Comparison of ENCODE assay signal across 28 cellular contexts in genomic region chr3:194748229-194748628, GRCh38.
A peak's percentile ranks its signal among the peaks of the same experiment; 100 is the strongest.
DNase-seq lines count a peak whose midpoint lies in the region; ATAC-seq, FAIRE-seq and TF ChIP-seq lines count a peak whose summit lies in the region.
"Had no signal": no experiment of that assay in that cellular context is flagged by ENCODE, and none has a peak within 500 bp of the region (broad histone marks: within the 10 kb centered on the region; RNA-seq: fewer than 3 reads in every experiment).

No MANE protein-coding gene starts in this region.

- H3K56ac ChIP-seq in IMR-90 (ENCODE audit: extremely low read depth, insufficient read depth, low read length) (no peak overlapping the region), mesendoderm (ENCODE audit: low read length) (peak overlapping the region; percentile 10)

- H4K91ac ChIP-seq in IMR-90 (ENCODE audit: insufficient read depth, low read depth, low read length) = no peak overlapping the region

- no peak for FAIRE-seq in K562 (lab: Jason Lieb, UNC)
- FAIRE-seq: A549, GM12878 had no signal

- H3K23ac ChIP-seq in IMR-90 (ENCODE audit: low read depth, low read length) (no peak overlapping the region), mesendoderm (ENCODE audit: low read length) (peak overlapping the region; percentile 19)

- no peak overlapping the region for H4K5ac ChIP-seq in IMR-90 (ENCODE audit: low read depth, low read length)
- no peak overlapping the region for H4K5ac ChIP-seq in mesendoderm (ENCODE audit: low read length)

- in situ Hi-C loops in IMR-90 (cut with MboI; ENCODE audit: low sequenced_read_pairs) (no loop called here), K562 (cut with MboI) (no loop called here)

- H2BK15ac ChIP-seq in IMR-90 (ENCODE audit: low read depth, low read length) = no peak overlapping the region
- no peak overlapping the region for H2BK15ac ChIP-seq in mesendoderm (replicated peaks; ENCODE audit: low read depth)

- no peak overlapping the region for H3K4ac ChIP-seq in IMR-90 (ENCODE audit: low read depth, low read length)
- H3K4ac ChIP-seq in mesendoderm (ENCODE audit: low read depth, low read length) = no peak overlapping the region

- peak overlapping the region; percentile 43 for H2AFZ ChIP-seq in IMR-90 (replicated peaks; ENCODE audit: low read length, poor library complexity)
- no peak overlapping the region for H2AFZ ChIP-seq in K562 (ENCODE audit: low read depth, low read length)

- TF ChIP-seq POLR2A in IMR-90 (IDR thresholded peaks at IDR 0.05; ENCODE audit: low read depth, low read length) = no peak
- no peak for TF ChIP-seq POLR2A in K562 (conservative IDR thresholded peaks at IDR 0.05)
- no peak for TF ChIP-seq POLR2A in esophagus muscularis mucosa (IDR thresholded peaks at IDR 0.05; ENCODE audit: low read depth)

- H3K27ac ChIP-seq in IMR-90 (ENCODE audit: insufficient read depth, low read length) (no peak overlapping the region), K562 (ENCODE audit: extremely low read depth, low read depth, low read length) (no peak overlapping the region), mesendoderm (ENCODE audit: low read depth, low read length) (no peak overlapping the region), esophagus muscularis mucosa (replicated peaks in 1 of 4) (no peak overlapping the region)
- H3K27ac ChIP-seq: A549; BLaER1 treated with 17β-estradiol and CSF1 and Interleukin-3, amounts not matched to agents 10 nM and 100 nM; SJSA1 had no signal

- H2AK5ac ChIP-seq in IMR-90 (ENCODE audit: low read depth, low read length) = no peak overlapping the region
- no peak overlapping the region for H2AK5ac ChIP-seq in mesendoderm (ENCODE audit: low read length)

- no peak overlapping the region for H2BK20ac ChIP-seq in IMR-90 (ENCODE audit: low read depth, low read length)

- H3K9me3 ChIP-seq in IMR-90 (ENCODE audit: control insufficient read depth, insufficient read depth, low read length) (no peaks in the 10 kb centered on the region), K562 (replicated peaks; ENCODE audit: control insufficient read depth, insufficient read depth, low read depth, low read length) (no peaks in the 10 kb centered on the region), esophagus muscularis mucosa (no peaks in the 10 kb centered on the region)
- H3K9me3 ChIP-seq: A549, Caco-2, SJSA1 had no signal

- H2BK120ac ChIP-seq in IMR-90 (ENCODE audit: low read depth, low read length) (no peak overlapping the region), mesendoderm (ENCODE audit: low read depth, low read length) (no peak overlapping the region)

- H3K27me3 ChIP-seq in IMR-90 (ENCODE audit: control insufficient read depth, insufficient read depth, low read length) = peaks cover 55% of the 10 kb centered on the region
- peaks cover 44 to 75% of the 10 kb centered on the region in 2 experiments; a peak in 4 of 5 replicates for H3K27me3 ChIP-seq in K562 (ENCODE audit: control insufficient read depth in 2 of 2, insufficient read depth in 2 of 2, low read length in 2 of 2)
- no peaks in the 10 kb centered on the region for H3K27me3 ChIP-seq in mesendoderm (ENCODE audit: insufficient read depth, low read length, poor library complexity)
- H3K27me3 ChIP-seq in esophagus muscularis mucosa = peaks cover 0 to 7% (median 0%) of the 10 kb centered on the region in 4 donors
- H3K27me3 ChIP-seq: BLaER1 treated with 17β-estradiol and CSF1 and Interleukin-3, amounts not matched to agents 10 nM and 100 nM; SJSA1 had no signal

- H3K9ac ChIP-seq in IMR-90 (ENCODE audit: low read depth, low read length) (no peak overlapping the region), K562 (ENCODE audit: insufficient read depth in 1 of 2, low read depth in 2 of 2, low read length in 2 of 2) (no peak overlapping the region; a peak in 1 of 4 replicates), mesendoderm (ENCODE audit: low read length) (no peak overlapping the region)
- H3K9ac ChIP-seq: BLaER1 treated with 17β-estradiol and CSF1 and Interleukin-3, amounts not matched to agents 10 nM and 100 nM had no signal

- H3K14ac ChIP-seq in IMR-90 (replicated peaks; ENCODE audit: low read depth, low read length) = no peak overlapping the region

- 40% methylated on average over 14 of the region's 19 CpGs; no CpG with 5 or more reads in 1 of the 2 experiments for WGBS in IMR-90 (ENCODE audit: extremely low coverage in 2 of 2, insufficient read length in 1 of 2), 2 experiments
- WGBS in K562 (ENCODE audit: insufficient coverage, low coverage, missing lambda C conversion rate) = 0% methylated on average over 17 of the region's 19 CpGs
- no CpG with 5 or more reads among the region's 19 CpGs for WGBS in mesendoderm (ENCODE audit: extremely low coverage, insufficient coverage, low lambda C conversion rate)
- WGBS in esophagus muscularis mucosa = 92% methylated on average over 19 of the region's 19 CpGs

- DNase-seq in IMR-90 (no peak), K562 (ENCODE audit: extremely low read depth in 1 of 4, low spot score in 3 of 4) (no peak), mesendoderm (no peak), posterior vena cava (ENCODE audit: low spot score) (peak; percentile 51), osteocyte (ENCODE audit: extremely low spot score, unreplicated experiment) (no peak), type B pancreatic cell (ENCODE audit: extremely low spot score, unreplicated experiment) (no peak), esophagus muscularis mucosa (ENCODE audit: extremely low spot score) (no peak)
- DNase-seq: AML-193; Caco-2; CD8-positive, alpha-beta T cell; DMS 273 treated with DMSO at 0.1 percent for 48 hours; DMS79; EL; GDM1; H9; NCI-H1048; NCI-H1417; NCI-H1694; NCI-H2029 treated with DMSO at 0.1 percent for 48 hours; NCI-H446 treated with DMSO at 0.1 percent for 48 hours; NCI-H526 treated with DMSO at 0.1 percent for 48 hours; Right ventricle myocardium superior; RPMI8226 had no signal

- POLR2A ChIA-PET in IMR-90 (lab: Charles Lee; ENCODE audit: unreplicated experiment) (no interaction called here), K562 (lab: Yijun Ruan, JAX) (interaction anchor here (1.2 kb wide), 2 partner anchors 12 to 358 kb away, joined by 3 to 4 read pairs; no protein-coding TSS in a partner anchor)

- H3K27ac Mint-ChIP-seq in osteocyte (ENCODE audit: unreplicated experiment) (no peak overlapping the region), type B pancreatic cell (no peak overlapping the region)
- H3K27ac Mint-ChIP-seq: CD8-positive, alpha-beta T cell; IgD-negative memory B cell had no signal

- TF ChIP-seq CTCF in IMR-90 (conservative IDR thresholded peaks at IDR 0.05; ENCODE audit: low read depth, low read length) (no peak), K562 (IDR thresholded peaks at IDR 0.05 in 2 of 3, conservative IDR thresholded peaks at IDR 0.05 in 1 of 3; ENCODE audit: insufficient read depth in 2 of 3, low read depth in 1 of 3, low read length in 3 of 3) (no peak), osteocyte (IDR thresholded peaks at IDR 0.05) (no peak), type B pancreatic cell (conservative IDR thresholded peaks at IDR 0.05) (no peak), esophagus muscularis mucosa (IDR thresholded peaks at IDR 0.05) (no peak)

- H2AK9ac ChIP-seq in IMR-90 (replicated peaks; ENCODE audit: low read depth, low read length, poor library complexity) = peak overlapping the region; percentile 15

- H3K9me1 ChIP-seq in IMR-90 (ENCODE audit: insufficient read depth, low read length) = no peaks in the 10 kb centered on the region
- H3K9me1 ChIP-seq in K562 (ENCODE audit: control insufficient read depth, insufficient read depth, low read length) = peaks cover 3% of the 10 kb centered on the region

- intact Hi-C loops in IMR-90 (cut with micrococcal nuclease) = no loop called here
- intact Hi-C loops in K562 (cut with micrococcal nuclease) = no loop called here
- intact Hi-C loops in posterior vena cava (cut with DNase I) = no loop called here
- intact Hi-C loops in esophagus muscularis mucosa (cut with DNase I) = no loop called here

- H3K4me1 Mint-ChIP-seq in osteocyte (ENCODE audit: unreplicated experiment) (peaks cover 6% of the 10 kb centered on the region), type B pancreatic cell (ENCODE audit: unreplicated experiment) (peaks cover 18% of the 10 kb centered on the region)

- no peak for TF ChIP-seq RAD21 in IMR-90 (IDR thresholded peaks at IDR 0.05; ENCODE audit: low read length)
- TF ChIP-seq RAD21 in K562 (CRISPR knock-in tag; conservative IDR thresholded peaks at IDR 0.05 in 1 of 2, IDR thresholded peaks at IDR 0.05 in 1 of 2) = no peak

- no peak overlapping the region for H3K4me3 Mint-ChIP-seq in osteocyte (ENCODE audit: unreplicated experiment)
- H3K4me3 Mint-ChIP-seq in type B pancreatic cell = no peak overlapping the region
- H3K4me3 Mint-ChIP-seq: CD8-positive, alpha-beta T cell; H9 had no signal

- BruUV-seq in IMR-90 (replicated peaks; lab: Mats Ljungman, UMichigan) (no TSS peak), K562 (replicated peaks; lab: Mats Ljungman, UMichigan) (no TSS peak)

- H3K9me3 Mint-ChIP-seq in osteocyte (ENCODE audit: unreplicated experiment) (no peaks in the 10 kb centered on the region), type B pancreatic cell (no peaks in the 10 kb centered on the region)
- H3K9me3 Mint-ChIP-seq: CD8-positive, alpha-beta T cell; H9 had no signal

- peak; percentile 11; the same call in 1 of the 2 replicates for ATAC-seq in IMR-90 (ENCODE audit: low read depth)
- peak; percentile 52; the same call in 1 of the 3 replicates for ATAC-seq in K562
- ATAC-seq: A549; CD8-positive, alpha-beta T cell; GM12878 had no signal

- no peak overlapping the region for H4K8ac ChIP-seq in IMR-90 (ENCODE audit: low read depth in 2 of 2, low read length in 2 of 2)
- H4K8ac ChIP-seq in mesendoderm (ENCODE audit: low read depth, low read length) = no peak overlapping the region

- dilution Hi-C loops in IMR-90 (cut with HindIII; ENCODE audit: low sequenced_read_pairs, unreplicated experiment) = no loop called here

- H4K20me1 ChIP-seq in IMR-90 (ENCODE audit: insufficient read depth, low read length) (no peaks in the 10 kb centered on the region), K562 (replicated peaks; ENCODE audit: control insufficient read depth, insufficient read depth, low read length) (no peaks in the 10 kb centered on the region)
- H4K20me1 ChIP-seq: BLaER1 treated with 17β-estradiol and CSF1 and Interleukin-3, amounts not matched to agents 10 nM and 100 nM had no signal

- H3K27me3 Mint-ChIP-seq in osteocyte (ENCODE audit: unreplicated experiment) (peaks cover 67% of the 10 kb centered on the region), type B pancreatic cell (peaks cover 32% of the 10 kb centered on the region)
- H3K27me3 Mint-ChIP-seq: IgD-negative memory B cell had no signal

- H3K18ac ChIP-seq in IMR-90 (ENCODE audit: low read depth, low read length) (no peak overlapping the region), mesendoderm (ENCODE audit: low read length) (no peak overlapping the region)

- no peak overlapping the region for H3K4me2 ChIP-seq in IMR-90 (ENCODE audit: low read depth, low read length)
- no peak overlapping the region for H3K4me2 ChIP-seq in K562 (ENCODE audit: insufficient read depth, low read length)
- H3K4me2 ChIP-seq in mesendoderm (ENCODE audit: low read length) = no peak overlapping the region
- H3K4me2 ChIP-seq: A549; BLaER1 treated with 17β-estradiol and CSF1 and Interleukin-3, amounts not matched to agents 10 nM and 100 nM had no signal

- H3K79me1 ChIP-seq in IMR-90 (ENCODE audit: low read depth in 1 of 2, low read length in 2 of 2) (no peaks in the 10 kb centered on the region), mesendoderm (ENCODE audit: low read length) (no peaks in the 10 kb centered on the region)

- H3K79me2 ChIP-seq in K562 (ENCODE audit: control insufficient read depth, insufficient read depth, low read length) = no peaks in the 10 kb centered on the region
- H3K79me2 ChIP-seq in mesendoderm (ENCODE audit: control insufficient read depth, insufficient read depth, low read length) = no peaks in the 10 kb centered on the region

- H2BK5ac ChIP-seq in IMR-90 (ENCODE audit: low read depth, low read length, poor library complexity, severe bottlenecking) (no peak overlapping the region), mesendoderm (ENCODE audit: low read length) (no peak overlapping the region)

- H3K36me3 ChIP-seq in IMR-90 (ENCODE audit: control insufficient read depth, insufficient read depth, low read length) (no peaks in the 10 kb centered on the region), K562 (ENCODE audit: control insufficient read depth, insufficient read depth, low read length) (no peaks in the 10 kb centered on the region), mesendoderm (ENCODE audit: control insufficient read depth, insufficient read depth, low read length) (no peaks in the 10 kb centered on the region), esophagus muscularis mucosa (no peaks in the 10 kb centered on the region)
- H3K36me3 ChIP-seq: BLaER1 treated with 17β-estradiol and CSF1 and Interleukin-3, amounts not matched to agents 10 nM and 100 nM; SJSA1 had no signal

- CTCF ChIA-PET in IMR-90 (lab: Yijun Ruan, JAX) = interaction anchor here (1.2 kb wide), 1 partner anchor 20 kb away, joined by 4 read pairs; no protein-coding TSS in a partner anchor
- CTCF ChIA-PET in K562 (lab: Yijun Ruan, JAX; ENCODE audit: low intra/inter-chr PET ratio) = no interaction called here

- no peak for TF ChIP-seq EP300 in K562 (IDR thresholded peaks at IDR 0.05; ENCODE audit: low read length)
- no peak for TF ChIP-seq EP300 in esophagus muscularis mucosa (IDR thresholded peaks at IDR 0.05)

- H3K36me3 Mint-ChIP-seq in osteocyte (ENCODE audit: unreplicated experiment) (no peaks in the 10 kb centered on the region), type B pancreatic cell (no peaks in the 10 kb centered on the region)
- H3K36me3 Mint-ChIP-seq: CD8-positive, alpha-beta T cell had no signal

- H3K4me3 ChIP-seq in IMR-90 (ENCODE audit: insufficient read depth, low read depth, low read length) (no peak overlapping the region), K562 (no peak overlapping the region), mesendoderm (ENCODE audit: low read length) (no peak overlapping the region), esophagus muscularis mucosa (no peak overlapping the region)
- H3K4me3 ChIP-seq: A549; BLaER1 treated with 17β-estradiol and CSF1 and Interleukin-3, amounts not matched to agents 10 nM and 100 nM; GM12878; SJSA1 had no signal

- H3K4me1 ChIP-seq in IMR-90 (ENCODE audit: control insufficient read depth, insufficient read depth, low read length) (no peaks in the 10 kb centered on the region), K562 (replicated peaks in 1 of 2; ENCODE audit: control insufficient read depth in 2 of 2, insufficient read depth in 2 of 2, low read length in 2 of 2) (peaks cover 0 to 5% of the 10 kb centered on the region in 2 experiments; a peak in 1 of 5 replicates), mesendoderm (ENCODE audit: control insufficient read depth, low read depth, low read length) (peaks cover 1% of the 10 kb centered on the region), esophagus muscularis mucosa (no peaks in the 10 kb centered on the region)
- H3K4me1 ChIP-seq: A549 had no signal
